Comparison of ENCODE assay signal across 24 cellular contexts in genomic region chr10:119039161-119039560, GRCh38.
"Had no signal": no experiment of that assay in that cellular context is flagged by ENCODE, and none has a peak within 500 bp of the region (broad histone marks: within the 10 kb centered on the region; RNA-seq: fewer than 3 reads in every experiment).

No MANE protein-coding gene starts in this region.

- H3K27me3 ChIP-seq: breast epithelium, colonic mucosa, dorsolateral prefrontal cortex, esophagus squamous epithelium, gastrocnemius medialis, left lung, transverse colon had no signal

- H3K4me1 ChIP-seq: breast epithelium, colonic mucosa, esophagus squamous epithelium, left lung, transverse colon had no signal

- H3K27ac Mint-ChIP-seq: activated B cell treated with CpG ODN at 0.5 μM for 24 hours; activated CD4-positive, alpha-beta T cell treated with anti-CD3 and anti-CD28 coated beads for 36 hours; activated CD8-positive, alpha-beta memory T cell treated with anti-CD3 and anti-CD28 coated beads, Interleukin-2, amount 10 ng/mL, durations not matched to agents 7 days and 5 days; activated naive CD8-positive, alpha-beta T cell treated with anti-CD3 and anti-CD28 coated beads for 36 hours; T-cell had no signal

- DNase-seq: activated B cell treated with CpG ODN at 0.5 μM for 24 hours; activated CD4-positive, alpha-beta T cell treated with anti-CD3 and anti-CD28 coated beads for 36 hours; activated CD4-positive, alpha-beta T cell treated with anti-CD3 and anti-CD28 coated beads, Interleukin-2, amount 50 U/mL, for 48 hours; activated CD8-positive, alpha-beta memory T cell treated with anti-CD3 and anti-CD28 coated beads, Interleukin-2, amount 10 ng/mL, durations not matched to agents 7 days and 5 days; activated naive CD4-positive, alpha-beta T cell treated with Interleukin-2 at 50 U/mL for 16 hours; activated naive CD8-positive, alpha-beta T cell treated with anti-CD3 and anti-CD28 coated beads for 36 hours; colonic mucosa; dorsolateral prefrontal cortex; effector memory CD8-positive, alpha-beta T cell; esophagus squamous epithelium; gastrocnemius medialis; hippocampal formation; kidney glomerular epithelial cell; left lung; posterior cingulate gyrus; small intestine; stimulated activated naive B cell treated with anti-CD40 and anti-IgM and Interleukin-4, amounts not matched to agents 10 μg/mL and 1 μg/mL and 100 μg/mL, for 72 hours; T-cell; transverse colon had no signal

- H3K27me3 Mint-ChIP-seq: activated B cell treated with CpG ODN at 0.5 μM for 24 hours; activated CD4-positive, alpha-beta T cell treated with anti-CD3 and anti-CD28 coated beads for 36 hours; activated CD8-positive, alpha-beta memory T cell treated with anti-CD3 and anti-CD28 coated beads, Interleukin-2, amount 10 ng/mL, durations not matched to agents 7 days and 5 days; activated naive CD8-positive, alpha-beta T cell treated with anti-CD3 and anti-CD28 coated beads for 36 hours; effector memory CD8-positive, alpha-beta T cell; T-cell had no signal

- H3K27ac ChIP-seq: breast epithelium, colonic mucosa, dorsolateral prefrontal cortex, esophagus squamous epithelium, gastrocnemius medialis, left lung, transverse colon had no signal

- H3K4me3 ChIP-seq: breast epithelium, colonic mucosa, dorsolateral prefrontal cortex, esophagus squamous epithelium, gastrocnemius medialis, left lung, lung, transverse colon had no signal

- H3K4me1 Mint-ChIP-seq: activated B cell treated with CpG ODN at 0.5 μM for 24 hours had no signal

- H3K4me3 Mint-ChIP-seq: activated B cell treated with CpG ODN at 0.5 μM for 24 hours; activated CD4-positive, alpha-beta T cell treated with anti-CD3 and anti-CD28 coated beads for 36 hours; activated CD8-positive, alpha-beta memory T cell treated with anti-CD3 and anti-CD28 coated beads, Interleukin-2, amount 10 ng/mL, durations not matched to agents 7 days and 5 days; activated naive CD8-positive, alpha-beta T cell treated with anti-CD3 and anti-CD28 coated beads for 36 hours; nephron; stimulated activated naive B cell treated with anti-CD40 and anti-IgM and Interleukin-4, amounts not matched to agents 10 μg/mL and 1 μg/mL and 100 μg/mL, for 72 hours; T-cell had no signal

- H3K9me3 Mint-ChIP-seq: activated B cell treated with CpG ODN at 0.5 μM for 24 hours; activated naive CD8-positive, alpha-beta T cell treated with anti-CD3 and anti-CD28 coated beads for 36 hours; activated T-helper 2 cell treated with anti-CD3 and anti-CD28 coated beads, Interferon-gamma antibody, Interleukin-2, Interleukin-4, amounts not matched to agents 10 μg/mL and 5 μg/mL and 100 μg/mL, durations not matched to agents 14 hours and 24 hours and 36 hours; effector memory CD8-positive, alpha-beta T cell; nephron; stimulated activated naive B cell treated with anti-CD40 and anti-IgM and Interleukin-4, amounts not matched to agents 10 μg/mL and 1 μg/mL and 100 μg/mL, for 72 hours; T-cell had no signal

- H3K9me3 ChIP-seq: breast epithelium, colonic mucosa, esophagus squamous epithelium, gastrocnemius medialis, left lung, transverse colon had no signal

- ATAC-seq: activated CD4-positive, alpha-beta T cell treated with anti-CD3 and anti-CD28 coated beads for 36 hours; activated CD8-positive, alpha-beta memory T cell treated with anti-CD3 and anti-CD28 coated beads, Interleukin-2, amount 10 ng/mL, durations not matched to agents 7 days and 5 days; effector memory CD8-positive, alpha-beta T cell; gastrocnemius medialis; left lung; sciatic nerve; stimulated activated naive B cell treated with anti-CD40 and anti-IgM and Interleukin-4, amounts not matched to agents 10 μg/mL and 1 μg/mL and 100 μg/mL, for 72 hours; T-cell had no signal
